Comparison of ENCODE assay signal across 1 cellular context in genomic region chr11:68896171-68896959, GRCh38.
A peak's percentile ranks its signal among the peaks of the same experiment; 100 is the strongest.
TF ChIP-seq lines count a peak whose summit lies in the region.

No MANE protein-coding gene starts in this region.

TF ChIP-seq in HepG2, 621 proteins besides CTCF, POLR2A, EP300 and RAD21:
- TF ChIP-seq AGO2 (optimal IDR thresholded peaks at IDR 0.05; ENCODE audit: low read depth, low read length) (peak; percentile 33), PLSCR1 (CRISPR knock-in tag; IDR thresholded peaks at IDR 0.05; ENCODE audit: borderline replicate concordance) (no peak)
